11 cellular contexts compared by ENCODE assay signal in genomic region chr9:129408535-129409215, GRCh38.
DNase-seq lines count a peak whose midpoint lies in the region; ATAC-seq lines count a peak whose summit lies in the region.
"Had no signal": no experiment of that assay in that cellular context is flagged by ENCODE, and none has a peak within 500 bp of the region (broad histone marks: within the 10 kb centered on the region; RNA-seq: fewer than 3 reads in every experiment).

No MANE protein-coding gene starts in this region.

- POLR2A ChIA-PET in naive thymus-derived CD8-positive, alpha-beta T cell (lab: Charles Lee) = interaction anchor here (0.7 to 1.3 kb wide), 2 partner anchors 16 to 18 kb away, joined by 3 read pairs; no protein-coding TSS in a partner anchor

- H3K27ac Mint-ChIP-seq in naive thymus-derived CD8-positive, alpha-beta T cell = peak overlapping the region in 7 of 10 donors; percentile 20 to 79 (median 53)

- H3K27ac ChIP-seq in urinary bladder (ENCODE audit: low read depth) = peak overlapping the region; percentile 15

- intact Hi-C loops in cardiac septum (cut with DNase I) = no loop called here

- no peaks in the 10 kb centered on the region for H3K36me3 ChIP-seq in urinary bladder (ENCODE audit: insufficient read depth)
- H3K36me3 ChIP-seq: adrenal gland had no signal

- 58% methylated on average over 17 of the region's 17 CpGs for WGBS in urinary bladder

- H3K4me1 ChIP-seq in urinary bladder (ENCODE audit: insufficient read depth) = no peaks in the 10 kb centered on the region

- peaks cover 0 to 8% (median 0%) of the 10 kb centered on the region in 3 donors for H3K36me3 Mint-ChIP-seq in naive thymus-derived CD8-positive, alpha-beta T cell

- ATAC-seq in naive thymus-derived CD8-positive, alpha-beta T cell = no peak
- ATAC-seq in HG03095 (IDR thresholded peaks at IDR 0.05; ENCODE audit: unreplicated experiment) = no peak
- ATAC-seq: T-helper 17 cell had no signal

- peak overlapping the region in 1 of 10 donors; percentile 26 for H3K4me3 Mint-ChIP-seq in naive thymus-derived CD8-positive, alpha-beta T cell
- H3K4me3 Mint-ChIP-seq: T-helper 17 cell had no signal

- peak in 2 of 3 experiments; percentile 45 to 53 for DNase-seq in NCI-H1417 (lab: John Stamatoyannopoulos, UW)
- no peak for DNase-seq in NCI-H1417 treated with DMSO at 0.1 percent for 48 hours (lab: John Stamatoyannopoulos, UW)
- DNase-seq in cardiac septum (ENCODE audit: low spot score) = peak; percentile 84
- no peak for DNase-seq in naive thymus-derived CD8-positive, alpha-beta T cell
- DNase-seq in activated T-cell treated with anti-CD3 and anti-CD28 coated beads, Interleukin-2, amount 50 U/mL, for 48 hours = no peak
- no peak for DNase-seq in GM19240 (ENCODE audit: insufficient read length, low spot score)
- DNase-seq: NCI-H1105 treated with DMSO at 0.1 percent for 48 hours, T-helper 17 cell had no signal

- peaks cover 12 to 45% (median 32%) of the 10 kb centered on the region in 4 donors for H3K4me1 Mint-ChIP-seq in naive thymus-derived CD8-positive, alpha-beta T cell

- H3K4me3 ChIP-seq in urinary bladder (ENCODE audit: low read depth, low read length) = no peak overlapping the region
- H3K4me3 ChIP-seq: adrenal gland had no signal

- peaks cover 0 to 14% (median 4%) of the 10 kb centered on the region in 9 donors for H3K9me3 Mint-ChIP-seq in naive thymus-derived CD8-positive, alpha-beta T cell

- H3K27me3 Mint-ChIP-seq in naive thymus-derived CD8-positive, alpha-beta T cell = peaks cover 0 to 3% (median 0%) of the 10 kb centered on the region in 5 donors

Comparison
In these comparisons a context has a peak if more than half of its experiments do, and no peak if none do; other contexts are left out.
1. DNase-seq: peak in NCI-H1417 (2 of 3) and cardiac septum (single experiment); none in NCI-H1417 treated with DMSO at 0.1 percent for 48 hours (single experiment), naive thymus-derived CD8-positive, alpha-beta T cell (0 of 10), activated T-cell treated with anti-CD3 and anti-CD28 coated beads, Interleukin-2, amount 50 U/mL, for 48 hours (0 of 2) and GM19240 (single experiment).